30 cellular contexts compared by ENCODE assay signal in the genomic region with DNA sequence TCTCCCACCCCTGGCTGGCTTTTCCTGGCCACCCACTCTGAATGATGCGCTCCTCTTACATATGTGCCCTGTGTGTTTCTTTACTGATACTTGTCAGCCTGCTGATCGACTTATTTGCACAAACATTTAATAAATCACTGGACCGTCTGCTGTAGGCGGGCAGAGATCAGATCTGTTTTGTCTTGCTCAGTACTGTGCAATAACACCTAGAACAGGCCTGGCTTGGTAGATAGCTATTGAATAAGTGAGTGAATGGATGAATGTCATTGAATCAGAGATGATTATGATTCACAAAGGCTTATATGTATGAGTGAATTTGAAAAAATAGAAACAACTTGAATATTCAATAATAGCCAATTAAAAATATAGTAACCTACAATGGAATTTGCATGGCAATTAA.
"Had no signal": no experiment of that assay in that cellular context is flagged by ENCODE, and none has a peak within 500 bp of the region (broad histone marks: within the 10 kb centered on the region; RNA-seq: fewer than 3 reads in every experiment).

No MANE protein-coding gene starts in this region.

- H3K27ac Mint-ChIP-seq: naive thymus-derived CD8-positive, alpha-beta T cell; natural killer cell treated with Interleukin-12 subunit alpha and Interleukin-12 subunit beta and Interleukin-15 and Interleukin-18, amount 100 ng/mL, for 72 hours; nephron progenitor cell; progenitor cell of endocrine pancreas; stimulated activated effector memory CD8-positive, alpha-beta T cell treated with anti-CD3 and anti-CD28 coated beads, Interleukin-12 subunit alpha, Interleukin-12 subunit beta, amount 100 ng/mL, for 72 hours; stimulated activated naive B cell treated with anti-CD40 and anti-IgM and Interleukin-4, amounts not matched to agents 10 μg/mL and 1 μg/mL and 100 μg/mL, for 72 hours; stimulated activated naive CD8-positive, alpha-beta T cell treated with anti-CD3 and anti-CD28 coated beads, Interleukin-15, Interleukin-2, amounts not matched to agents 100 ng/mL and 50 ng/mL, for 24 hours had no signal

- FAIRE-seq: small intestine, urothelium cell line had no signal

- DNase-seq: naive thymus-derived CD8-positive, alpha-beta T cell; nephron progenitor cell; nucleus accumbens; psoas muscle; right cardiac atrium; small intestine; stimulated activated CD4-positive, alpha-beta T cell treated with anti-CD3 and anti-CD28 coated beads, Interleukin-15, amount 100 ng/mL, for 24 hours; stimulated activated CD4-positive, alpha-beta T cell treated with anti-CD3 and anti-CD28 coated beads, Interleukin-2, amount 100 ng/mL, for 24 hours; stimulated activated CD4-positive, alpha-beta T cell treated with anti-CD3 and anti-CD28 coated beads, Interleukin-2, amount 100 ng/mL, for 48 hours; stimulated activated CD4-positive, alpha-beta T cell treated with anti-CD3 and anti-CD28 coated beads, Interleukin-4, amount 100 ng/mL, for 24 hours; stimulated activated naive B cell treated with anti-CD40 and anti-IgM and Interleukin-4, amounts not matched to agents 10 μg/mL and 1 μg/mL and 100 μg/mL, for 72 hours; stimulated activated naive CD4-positive, alpha-beta T cell treated with Interleukin-2 at 50 U/mL for 16 hours; stomach; thyroid gland; trophoblast cell; upper lobe of left lung had no signal

- H3K27ac ChIP-seq: neutrophil, ovary, parathyroid adenoma, psoas muscle, right lobe of liver, sigmoid colon, stomach, thoracic aorta, thyroid gland, tibial nerve, upper lobe of left lung, vagina had no signal

- H3K79me2 ChIP-seq: parathyroid adenoma had no signal

- H3K36me3 Mint-ChIP-seq: naive thymus-derived CD8-positive, alpha-beta T cell; natural killer cell treated with Interleukin-12 subunit alpha and Interleukin-12 subunit beta and Interleukin-15 and Interleukin-18, amount 100 ng/mL, for 72 hours; stimulated activated effector memory CD8-positive, alpha-beta T cell treated with anti-CD3 and anti-CD28 coated beads, Interleukin-12 subunit alpha, Interleukin-12 subunit beta, amount 100 ng/mL, for 72 hours had no signal

- H3K36me3 ChIP-seq: neutrophil, ovary, right lobe of liver, sigmoid colon, stomach, thoracic aorta, thyroid gland, tibial nerve, upper lobe of left lung, vagina had no signal

- H3K9me3 Mint-ChIP-seq: naive thymus-derived CD8-positive, alpha-beta T cell; natural killer cell treated with Interleukin-12 subunit alpha and Interleukin-12 subunit beta and Interleukin-15 and Interleukin-18, amount 100 ng/mL, for 72 hours; nephron progenitor cell; neural crest cell; stimulated activated effector memory CD8-positive, alpha-beta T cell treated with anti-CD3 and anti-CD28 coated beads, Interleukin-12 subunit alpha, Interleukin-12 subunit beta, amount 100 ng/mL, for 72 hours; stimulated activated naive B cell treated with anti-CD40 and anti-IgM and Interleukin-4, amounts not matched to agents 10 μg/mL and 1 μg/mL and 100 μg/mL, for 72 hours; stimulated activated naive CD8-positive, alpha-beta T cell treated with anti-CD3 and anti-CD28 coated beads, Interleukin-15, Interleukin-2, amounts not matched to agents 100 ng/mL and 50 ng/mL, for 24 hours had no signal

- H3K27me3 ChIP-seq: ovary, right lobe of liver, sigmoid colon, stomach, thyroid gland, tibial nerve, upper lobe of left lung, vagina had no signal

- H2AFZ ChIP-seq: parathyroid adenoma had no signal

- H3K4me1 ChIP-seq: parathyroid adenoma, thyroid gland had no signal

- H3K4me3 ChIP-seq: ovary, psoas muscle, right lobe of liver, sigmoid colon, stomach, thoracic aorta, thyroid gland, tibial nerve, upper lobe of left lung, vagina had no signal

- H3K9me3 ChIP-seq: neutrophil, ovary, psoas muscle, right lobe of liver, sigmoid colon, stomach, thoracic aorta, thyroid gland, tibial nerve, upper lobe of left lung, vagina had no signal

- H3K4me1 Mint-ChIP-seq: naive thymus-derived CD8-positive, alpha-beta T cell had no signal

- ATAC-seq: naive thymus-derived CD8-positive, alpha-beta T cell; natural killer cell treated with Interleukin-12 subunit alpha and Interleukin-12 subunit beta and Interleukin-15 and Interleukin-18, amount 100 ng/mL, for 72 hours; psoas muscle; right cardiac atrium; right lobe of liver; stimulated activated effector memory CD8-positive, alpha-beta T cell treated with anti-CD3 and anti-CD28 coated beads, Interleukin-12 subunit alpha, Interleukin-12 subunit beta, amount 100 ng/mL, for 72 hours; stimulated activated naive B cell treated with anti-CD40 and anti-IgM and Interleukin-4, amounts not matched to agents 10 μg/mL and 1 μg/mL and 100 μg/mL, for 72 hours had no signal

- H3K4me3 Mint-ChIP-seq: naive thymus-derived CD8-positive, alpha-beta T cell; natural killer cell treated with Interleukin-12 subunit alpha and Interleukin-12 subunit beta and Interleukin-15 and Interleukin-18, amount 100 ng/mL, for 72 hours; nephron progenitor cell; neural crest cell; stimulated activated effector memory CD8-positive, alpha-beta T cell treated with anti-CD3 and anti-CD28 coated beads, Interleukin-12 subunit alpha, Interleukin-12 subunit beta, amount 100 ng/mL, for 72 hours; stimulated activated naive B cell treated with anti-CD40 and anti-IgM and Interleukin-4, amounts not matched to agents 10 μg/mL and 1 μg/mL and 100 μg/mL, for 72 hours; stimulated activated naive CD8-positive, alpha-beta T cell treated with anti-CD3 and anti-CD28 coated beads, Interleukin-15, Interleukin-2, amounts not matched to agents 100 ng/mL and 50 ng/mL, for 24 hours had no signal
